8 cellular contexts compared by ENCODE assay signal in genomic region chr7:148772297-148773089, GRCh38.
DNase-seq lines count a peak whose midpoint lies in the region; ATAC-seq and TF ChIP-seq lines count a peak whose summit lies in the region.

No MANE protein-coding gene starts in this region.

- no peaks in the 10 kb centered on the region for H3K27me3 ChIP-seq in ACC112 (ENCODE audit: insufficient read depth, low read length)

- no peak for TF ChIP-seq CTCF in GM20000 (IDR thresholded peaks at IDR 0.05; ENCODE audit: extremely low read depth, missing control alignments)

- peak overlapping the region; percentile 71 for H3K27ac ChIP-seq in ACC112 (ENCODE audit: low read depth, low read length)

- DNase-seq in HK-2 (ENCODE audit: unreplicated experiment) (peak; percentile 72), activated T-cell treated with anti-CD3 and anti-CD28 coated beads for 48 hours (ENCODE audit: low read depth) (peak; percentile 17), kidney glomerular epithelial cell (lab: John Stamatoyannopoulos, UW) (peak; percentile 96), GM20000 (ENCODE audit: low spot score) (no peak), SKM-1 (lab: John Stamatoyannopoulos, UW; ENCODE audit: unreplicated experiment) (no peak), NCI-H748 treated with DMSO at 0.1 percent for 48 hours (lab: John Stamatoyannopoulos, UW) (no peak)

- no peak overlapping the region for H3K4me3 ChIP-seq in ACC112 (ENCODE audit: low read depth, low read length)

- no peak overlapping the region for H2AFZ ChIP-seq in ACC112 (ENCODE audit: low read length, unreplicated experiment)

- peaks cover 16% of the 10 kb centered on the region for H3K4me1 ChIP-seq in ACC112 (ENCODE audit: control insufficient read depth, insufficient read depth, low read length, unreplicated experiment)

- no peak for ATAC-seq in GM21717 (IDR thresholded peaks at IDR 0.05; ENCODE audit: unreplicated experiment)

- peaks cover 4% of the 10 kb centered on the region for H3K79me2 ChIP-seq in ACC112 (ENCODE audit: control insufficient read depth, insufficient read depth, low read length, unreplicated experiment)

- peaks cover 13% of the 10 kb centered on the region for H3K36me3 ChIP-seq in ACC112 (ENCODE audit: insufficient read depth, low read length)

Comparison
In these comparisons a context has a peak if more than half of its experiments do, and no peak if none do; other contexts are left out.
1. DNase-seq: peak in HK-2 (single experiment), activated T-cell treated with anti-CD3 and anti-CD28 coated beads for 48 hours (single experiment) and kidney glomerular epithelial cell (single experiment); none in GM20000 (single experiment), SKM-1 (single experiment) and NCI-H748 treated with DMSO at 0.1 percent for 48 hours (single experiment).